8 cellular contexts compared by ENCODE assay signal in the genomic region with DNA sequence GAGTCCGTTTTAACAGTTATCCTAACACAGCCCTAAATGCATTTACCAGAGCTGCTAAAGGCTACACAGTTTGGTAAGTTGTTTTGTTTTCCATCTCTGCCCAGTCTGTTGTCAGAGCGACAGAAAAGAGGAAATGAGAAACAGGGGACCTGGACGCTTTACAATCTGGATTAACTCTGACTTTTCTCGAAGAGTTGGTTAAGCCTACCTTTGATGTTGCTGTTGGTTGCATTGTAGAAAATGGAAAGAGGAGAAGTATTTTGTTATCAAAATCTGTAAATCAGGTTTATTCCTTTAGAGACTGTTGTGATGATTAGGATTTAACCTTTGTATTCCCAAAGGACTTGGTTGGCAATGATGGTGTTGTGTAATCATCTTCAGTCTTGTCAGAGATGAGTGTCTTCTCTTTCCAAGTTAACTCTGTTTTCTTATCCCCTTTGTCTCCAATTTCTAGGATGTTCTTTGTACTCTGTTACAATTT. TPM values are rescaled to one million over a fixed set of nuclear protein-coding genes. Genes with fewer than 3 reads are reported as not detected.
A peak's percentile ranks its signal among the peaks of the same experiment; 100 is the strongest.
DNase-seq lines count a peak whose midpoint lies in the region; ATAC-seq, FAIRE-seq and TF ChIP-seq lines count a peak whose summit lies in the region.

No MANE protein-coding gene starts in this region.

- H3K4ac ChIP-seq in H1 (replicated peaks; ENCODE audit: insufficient read length, low read depth, low read length): no peak overlapping the region

- CTCF ChIA-PET in H1 (lab: Charles Lee; ENCODE audit: partially characterized antibody): interaction anchor here (0.9 to 1.8 kb wide), 2 partner anchors 25 to 72 kb away, joined by 3 to 4 read pairs; no protein-coding TSS in a partner anchor
- CTCF ChIA-PET in naive thymus-derived CD4-positive, alpha-beta T cell (lab: Charles Lee): no interaction called here

- peaks cover 0 to 3% (median 2%) of the 10 kb centered on the region in 4 experiments; a peak in 4 of 7 replicates for H3K4me1 ChIP-seq in H1 (replicated peaks in 1 of 4; ENCODE audit: control insufficient read depth in 3 of 4, insufficient read depth in 4 of 4, low read length in 3 of 4)
- peaks cover 10 to 13% of the 10 kb centered on the region in 2 donors for H3K4me1 ChIP-seq in naive thymus-derived CD4-positive, alpha-beta T cell (ENCODE audit: control insufficient read depth in 2 of 2, insufficient read depth in 2 of 2, low read length in 2 of 2)

- H3K4me3 Mint-ChIP-seq in naive thymus-derived CD4-positive, alpha-beta T cell: peak overlapping the region; percentile 90 to 97 (median 94)

- H3K27ac ChIP-seq in H1 (ENCODE audit: low read depth, low read length): no peak overlapping the region
- peak overlapping the region; percentile 68 for H3K27ac ChIP-seq in naive thymus-derived CD4-positive, alpha-beta T cell (ENCODE audit: low read depth, low read length)

- no peaks in the 10 kb centered on the region for H3K36me3 Mint-ChIP-seq in naive thymus-derived CD4-positive, alpha-beta T cell

- no peak overlapping the region for H2BK12ac ChIP-seq in H1 (ENCODE audit: low read depth, low read length)

- POLR2A ChIA-PET in H1 (lab: Charles Lee; ENCODE audit: partially characterized antibody): no interaction called here
- POLR2A ChIA-PET in naive thymus-derived CD4-positive, alpha-beta T cell (lab: Charles Lee): no interaction called here

- no peak overlapping the region for H2BK15ac ChIP-seq in H1 (ENCODE audit: low read length)

- H4K20me1 ChIP-seq in H1 (replicated peaks in 1 of 2; ENCODE audit: control insufficient read depth in 1 of 2, insufficient read depth in 2 of 2, low read length in 2 of 2): no peaks in the 10 kb centered on the region

- peak overlapping the region; percentile 79 to 95 (median 89) for H3K27ac Mint-ChIP-seq in naive thymus-derived CD4-positive, alpha-beta T cell

- H2AFZ ChIP-seq in H1 (ENCODE audit: low read length): no peak overlapping the region

- H2AK5ac ChIP-seq in H1 (ENCODE audit: low read depth, low read length): no peak overlapping the region

- H3K79me2 ChIP-seq in H1 (ENCODE audit: control insufficient read depth in 1 of 2, insufficient read depth in 2 of 2, low read length in 2 of 2): no peaks in the 10 kb centered on the region

- TF ChIP-seq RAD21 in H1 (IDR thresholded peaks at IDR 0.05 in 1 of 2, conservative IDR thresholded peaks at IDR 0.05 in 1 of 2; ENCODE audit: low read depth in 2 of 2, low read length in 2 of 2): no peak

- no peaks in the 10 kb centered on the region for H3K27me3 ChIP-seq in H1 (replicated peaks in 1 of 4; ENCODE audit: control insufficient read depth in 3 of 4, extremely low read depth in 1 of 4, insufficient read depth in 3 of 4, low read length in 3 of 4)
- H3K27me3 ChIP-seq in naive thymus-derived CD4-positive, alpha-beta T cell (ENCODE audit: control insufficient read depth in 2 of 2, insufficient read depth in 2 of 2, low read length in 2 of 2): no peaks in the 10 kb centered on the region

- TF ChIP-seq POLR2A in H1 (IDR thresholded peaks at IDR 0.05; ENCODE audit: control extremely low read depth in 1 of 2, low read depth in 2 of 2, low read length in 2 of 2): no peak

- ATAC-seq in GM18508 (IDR thresholded peaks at IDR 0.05; ENCODE audit: insufficient read depth, unreplicated experiment): peak; percentile 42
- peak; percentile 58 for ATAC-seq in HG03135 (IDR thresholded peaks at IDR 0.05; ENCODE audit: unreplicated experiment)
- no peak for ATAC-seq in naive thymus-derived CD4-positive, alpha-beta T cell

- no peak for TF ChIP-seq CTCF in H1 (IDR thresholded peaks at IDR 0.05; ENCODE audit: control extremely low read depth in 1 of 3, insufficient read depth in 1 of 3, low read depth in 1 of 3, low read length in 3 of 3)

- H3K27me3 Mint-ChIP-seq in naive thymus-derived CD4-positive, alpha-beta T cell: peaks cover 0 to 6% (median 0%) of the 10 kb centered on the region in 5 donors

- no peak for TF ChIP-seq EP300 in H1 (IDR thresholded peaks at IDR 0.05; ENCODE audit: borderline replicate concordance in 1 of 2, low read depth in 2 of 2, low read length in 2 of 2)

- FAIRE-seq in H1 (lab: Jason Lieb, UNC): no peak

- no peak overlapping the region for H3K56ac ChIP-seq in H1 (replicated peaks; ENCODE audit: insufficient read length, low read depth, low read length)

- no peaks in the 10 kb centered on the region for H3K9me3 Mint-ChIP-seq in naive thymus-derived CD4-positive, alpha-beta T cell

- H3K4me3 ChIP-seq in H1 (ENCODE audit: extremely low read depth in 1 of 4, insufficient read depth in 2 of 4, low read depth in 3 of 4, low read length in 4 of 4): peak overlapping the region; percentile 3 to 72 (median 38); a peak in 7 of 8 replicates
- H3K4me3 ChIP-seq in naive thymus-derived CD4-positive, alpha-beta T cell (ENCODE audit: low read length): peak overlapping the region; percentile 78

- peak overlapping the region in 1 of 4 experiments; percentile 43; a peak in 1 of 7 replicates for H3K9ac ChIP-seq in H1 (replicated peaks in 1 of 4; ENCODE audit: extremely low read depth in 1 of 4, low read depth in 3 of 4, low read length in 3 of 4)

- no peaks in the 10 kb centered on the region for H3K9me3 ChIP-seq in H1 (ENCODE audit: insufficient read depth in 2 of 2, low read depth in 1 of 2, low read length in 1 of 2)
- no peaks in the 10 kb centered on the region for H3K9me3 ChIP-seq in naive thymus-derived CD4-positive, alpha-beta T cell (ENCODE audit: control insufficient read depth in 2 of 3, low read length in 3 of 3)

- intact Hi-C loops in naive thymus-derived CD4-positive, alpha-beta T cell (cut with micrococcal nuclease): loop anchor here (1.0 to 5.0 kb wide), 8 partner anchors 91 to 1193 kb away; a partner anchor contains a TSS

- H3K23me2 ChIP-seq in H1 (ENCODE audit: low read depth, low read length): peaks cover 6% of the 10 kb centered on the region

- DNase-seq in AG20443 (ENCODE audit: low spot score): peak; percentile 46
- DNase-seq in SIG-M5 (lab: John Stamatoyannopoulos, UW): peak; percentile 10
- no peak for DNase-seq in H1 (ENCODE audit: low read depth in 1 of 2, low spot score in 2 of 2)
- DNase-seq in naive thymus-derived CD4-positive, alpha-beta T cell: peak in 4 of 9 donors; percentile 1 to 7 (median 4)
- DNase-seq in epidermal melanocyte (ENCODE audit: insufficient read length, low spot score): no peak
- DNase-seq in NCI-H187 treated with DMSO at 0.1 percent for 48 hours (lab: John Stamatoyannopoulos, UW): no peak

- no peak overlapping the region for H2BK120ac ChIP-seq in H1 (replicated peaks; ENCODE audit: low read depth, low read length)

- no peak overlapping the region for H4K91ac ChIP-seq in H1 (replicated peaks; ENCODE audit: insufficient read length, low read length)

- peak overlapping the region; percentile 69 to 82 for H3K4me2 ChIP-seq in H1 (ENCODE audit: insufficient read depth in 1 of 2, low read depth in 2 of 2, low read length in 2 of 2)

- no peaks in the 10 kb centered on the region for H3K36me3 ChIP-seq in H1 (ENCODE audit: control insufficient read depth in 2 of 4, insufficient read depth in 4 of 4, low read length in 3 of 4)
- no peaks in the 10 kb centered on the region for H3K36me3 ChIP-seq in naive thymus-derived CD4-positive, alpha-beta T cell (ENCODE audit: control insufficient read depth in 2 of 3, insufficient read depth in 3 of 3, low read length in 3 of 3)

- no peak overlapping the region for H2BK5ac ChIP-seq in H1 (ENCODE audit: low read depth, low read length)

- no peak overlapping the region for H4K8ac ChIP-seq in H1 (ENCODE audit: extremely low read depth, insufficient read depth, low read length)

- peaks cover 18 to 30% (median 26%) of the 10 kb centered on the region in 7 donors for H3K4me1 Mint-ChIP-seq in naive thymus-derived CD4-positive, alpha-beta T cell

- no peak overlapping the region for H3K14ac ChIP-seq in H1 (ENCODE audit: insufficient read length)

- H4K5ac ChIP-seq in H1 (ENCODE audit: insufficient read length, low read depth, low read length): no peak overlapping the region

- H3K79me1 ChIP-seq in H1 (ENCODE audit: low read depth, low read length): no peaks in the 10 kb centered on the region

- no peak overlapping the region for H2BK20ac ChIP-seq in H1 (ENCODE audit: low read length)

- H3K18ac ChIP-seq in H1 (ENCODE audit: extremely low read depth, low read length): no peak overlapping the region

- 56% methylated on average over 4 of the region's 4 CpGs; no CpG with 5 or more reads in 1 of the 2 experiments for WGBS in H1 (ENCODE audit: extremely low coverage in 1 of 2, insufficient coverage in 1 of 2, insufficient read length in 1 of 2, insufficient replicate concordance in 2 of 2, low coverage in 1 of 2, low lambda C conversion rate in 2 of 2, missing lambda C conversion rate in 1 of 2), 2 experiments

- H3K23ac ChIP-seq in H1 (ENCODE audit: insufficient read length): no peak overlapping the region

TF ChIP-seq in H1, 55 proteins besides CTCF, POLR2A, EP300 and RAD21 (continues in another document):
- TF ChIP-seq SIX5 (IDR thresholded peaks at IDR 0.05; ENCODE audit: low read depth, low read length) (no peak), BCL11A (IDR thresholded peaks at IDR 0.05; ENCODE audit: low read depth in 2 of 2, low read length in 2 of 2) (no peak), SP1 (IDR thresholded peaks at IDR 0.05; ENCODE audit: low read depth, low read length) (no peak)

RNA-seq across cellular contexts. Expression of a gene that starts 0.5 kb away (rescaled TPM):
- not detected in 2 replicates for total RNA-seq in H1 (2021; fragmentation: NEBNext Ultra II Directional; extraction: Animal tissue kit (Norgen Biotek cat#: 25700))
- polyA plus RNA-seq in H1 (2011; rRNA removed): not detected in 2 replicates
- not detected for polyA plus RNA-seq in H1 (2011; cell fraction: cytosol; rRNA removed)
- polyA plus RNA-seq in H1 (2011; cell fraction: nucleus; rRNA removed): not detected
- polyA plus RNA-seq in H1 (2012, experiment 1 of 2): not detected in 4 replicates
- 0.07 TPM for polyA plus RNA-seq in H1 (2012, experiment 2 of 2)
- not detected for polyA plus RNA-seq in H1 (2013, experiment 1 of 2)
- not detected for polyA plus RNA-seq in H1 (2013, experiment 2 of 2)
- polyA minus RNA-seq in H1 (2011; rRNA and poly(A)+ RNA removed): not detected in 2 replicates
- not detected for polyA minus RNA-seq in H1 (2011; cell fraction: cytosol; rRNA and poly(A)+ RNA removed)
- not detected for polyA minus RNA-seq in H1 (2011; cell fraction: nucleus; rRNA and poly(A)+ RNA removed)
- total RNA-seq in naive thymus-derived CD4-positive, alpha-beta T cell: not detected
- polyA plus RNA-seq in naive thymus-derived CD4-positive, alpha-beta T cell: not detected

RNA-seq across cellular contexts. Expression of a gene that starts 1.0 kb away (rescaled TPM):
- 1.3 and 1.9 TPM in 2 replicates for total RNA-seq in H1 (2021; fragmentation: NEBNext Ultra II Directional; extraction: Animal tissue kit (Norgen Biotek cat#: 25700))
- 0.60 and 0.76 TPM in 2 replicates for polyA plus RNA-seq in H1 (2011; rRNA removed)
- 0.67 TPM for polyA plus RNA-seq in H1 (2011; cell fraction: cytosol; rRNA removed)
- polyA plus RNA-seq in H1 (2011; cell fraction: nucleus; rRNA removed): 1.2 TPM
- 0.66 to 1.9 TPM (median 1.2 TPM) in 4 replicates for polyA plus RNA-seq in H1 (2012, experiment 1 of 2)
- polyA plus RNA-seq in H1 (2012, experiment 2 of 2): not detected
- 2.2 TPM for polyA plus RNA-seq in H1 (2013, experiment 1 of 2)
- 1.8 TPM for polyA plus RNA-seq in H1 (2013, experiment 2 of 2)
- polyA minus RNA-seq in H1 (2011; rRNA and poly(A)+ RNA removed): 0.85 and 1.1 TPM in 2 replicates
- polyA minus RNA-seq in H1 (2011; cell fraction: cytosol; rRNA and poly(A)+ RNA removed): 0.51 TPM
- polyA minus RNA-seq in H1 (2011; cell fraction: nucleus; rRNA and poly(A)+ RNA removed): 6.8 TPM
- total RNA-seq in naive thymus-derived CD4-positive, alpha-beta T cell: 1 to 10 TPM in 4 of 5 experiments, under 1 TPM in 1; 0.39 to 3.4 (median 2.6) TPM
- polyA plus RNA-seq in naive thymus-derived CD4-positive, alpha-beta T cell: 1 to 10 TPM in 1 of 2 donors, under 1 TPM in 1; 0.21 to 1.8 TPM

Comparison
In these comparisons a context has a peak if more than half of its experiments do, and no peak if none do; other contexts are left out.
1. DNase-seq: peak in AG20443 (single experiment) and SIG-M5 (single experiment); none in H1 (0 of 2), epidermal melanocyte (single experiment) and NCI-H187 treated with DMSO at 0.1 percent for 48 hours (single experiment).